Comparison of ENCODE assay signal across 20 cellular contexts in the genomic region with DNA sequence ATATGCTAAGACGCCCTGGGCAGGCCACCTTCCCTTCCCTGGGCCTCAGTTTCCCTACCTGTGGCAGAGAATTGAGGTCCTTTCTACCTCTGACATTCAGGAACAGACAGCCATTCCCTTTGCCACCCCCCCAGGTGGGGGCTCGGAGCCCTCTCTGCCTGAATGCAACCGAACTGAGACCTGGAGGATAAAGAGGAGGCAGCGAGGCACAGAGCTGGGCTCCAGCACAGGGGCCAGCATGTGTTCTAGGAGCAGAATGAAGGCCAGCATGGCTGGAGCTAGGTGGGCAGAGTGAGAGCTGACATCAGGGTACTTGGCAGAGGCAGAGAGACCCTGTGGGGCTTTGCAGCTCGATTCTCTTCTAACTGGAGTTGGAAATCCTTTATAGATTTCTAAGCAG.
"Had no signal": no experiment of that assay in that cellular context is flagged by ENCODE, and none has a peak within 500 bp of the region (broad histone marks: within the 10 kb centered on the region; RNA-seq: fewer than 3 reads in every experiment).

No MANE protein-coding gene starts in this region.

- H3K36me3 ChIP-seq: cardiac muscle cell, WERI-Rb-1 had no signal

- H3K4me1 ChIP-seq: foreskin keratinocyte had no signal

- H3K27ac Mint-ChIP-seq: activated CD4-positive, alpha-beta T cell treated with anti-CD3 and anti-CD28 coated beads, Interleukin-2, amount 10 ng/mL, durations not matched to agents 7 days and 5 days; activated CD8-positive, alpha-beta T cell treated with anti-CD3 and anti-CD28 coated beads for 36 hours; mesothelial cell of epicardium; stimulated activated naive CD8-positive, alpha-beta T cell treated with anti-CD3 and anti-CD28 coated beads, Interleukin-15, Interleukin-2, amounts not matched to agents 100 ng/mL and 50 ng/mL, for 24 hours; T-helper 2 cell treated with Interferon-gamma antibody and Interleukin-4, amounts not matched to agents 5 μg/mL and 100 μg/mL, for 36 hours had no signal

- DNase-seq: activated CD4-positive, alpha-beta T cell treated with anti-CD3 and anti-CD28 coated beads, Interleukin-2, amount 10 ng/mL, durations not matched to agents 7 days and 5 days; activated CD4-positive, CD25-positive, alpha-beta regulatory T cell treated with anti-CD3 and anti-CD28 coated beads, Interleukin-2, amount 50 U/mL, for 72 hours; activated CD8-positive, alpha-beta T cell treated with anti-CD3 and anti-CD28 coated beads for 36 hours; activated T-cell treated with anti-CD3 and anti-CD28 coated beads, Interleukin-2, amount 50 U/mL, for 1 hour; anterior cingulate cortex; erythroblast; foreskin keratinocyte; nucleus accumbens; right cardiac atrium; stimulated activated CD4-positive, alpha-beta T cell treated with anti-CD3 and anti-CD28 coated beads, Interleukin-4, amount 100 ng/mL, for 24 hours; tibial artery; WERI-Rb-1 had no signal

- H3K4me3 Mint-ChIP-seq: activated CD4-positive, alpha-beta T cell treated with anti-CD3 and anti-CD28 coated beads, Interleukin-2, amount 10 ng/mL, durations not matched to agents 7 days and 5 days; activated CD8-positive, alpha-beta T cell treated with anti-CD3 and anti-CD28 coated beads for 36 hours; activated naive CD4-positive, alpha-beta T cell treated with anti-CD3 and anti-CD28 coated beads, Interleukin-2, amount 50 U/mL, for 24 hours; mesothelial cell of epicardium; stimulated activated naive CD8-positive, alpha-beta T cell treated with anti-CD3 and anti-CD28 coated beads, Interleukin-15, Interleukin-2, amounts not matched to agents 100 ng/mL and 50 ng/mL, for 24 hours; T-helper 2 cell treated with Interferon-gamma antibody and Interleukin-4, amounts not matched to agents 5 μg/mL and 100 μg/mL, for 36 hours had no signal

- H3K4me3 ChIP-seq: body of pancreas, cardiac muscle cell, lung, tibial artery had no signal

- H3K27me3 ChIP-seq: body of pancreas, cardiac muscle cell, foreskin keratinocyte, tibial artery had no signal

- H3K27ac ChIP-seq: body of pancreas, cardiac muscle cell, foreskin keratinocyte, parathyroid adenoma, tibial artery, WERI-Rb-1 had no signal

- H3K9me3 ChIP-seq: body of pancreas had no signal

- ATAC-seq: activated CD8-positive, alpha-beta T cell treated with anti-CD3 and anti-CD28 coated beads for 36 hours; body of pancreas; foreskin keratinocyte; right cardiac atrium had no signal

- H3K27me3 Mint-ChIP-seq: activated CD4-positive, alpha-beta T cell treated with anti-CD3 and anti-CD28 coated beads, Interleukin-2, amount 10 ng/mL, durations not matched to agents 7 days and 5 days; activated CD8-positive, alpha-beta T cell treated with anti-CD3 and anti-CD28 coated beads for 36 hours; activated naive CD4-positive, alpha-beta T cell treated with anti-CD3 and anti-CD28 coated beads, Interleukin-2, amount 50 U/mL, for 24 hours; stimulated activated naive CD8-positive, alpha-beta T cell treated with anti-CD3 and anti-CD28 coated beads, Interleukin-15, Interleukin-2, amounts not matched to agents 100 ng/mL and 50 ng/mL, for 24 hours had no signal
